Comparison of ENCODE assay signal across 8 cellular contexts in genomic region chr21:44510508-44511218, GRCh38. TPM values are rescaled to one million over a fixed set of nuclear protein-coding genes. Genes with fewer than 3 reads are reported as not detected.
DNase-seq lines count a peak whose midpoint lies in the region; ATAC-seq and TF ChIP-seq lines count a peak whose summit lies in the region.

No MANE protein-coding gene starts in this region.

- ATAC-seq in HG02763 (IDR thresholded peaks at IDR 0.05; ENCODE audit: unreplicated experiment) (no peak), GM19452 (IDR thresholded peaks at IDR 0.05; ENCODE audit: unreplicated experiment) (no peak)

- no peak overlapping the region for H3K27ac ChIP-seq in adrenal gland

- DNase-seq in ELF-1 (ENCODE audit: low read depth, low spot score): peak; percentile 85
- peak; percentile 69 for DNase-seq in NAMALWA (ENCODE audit: low spot score)
- peak; percentile 63 to 77 (median 69) for DNase-seq in T-helper 2 cell
- peak; percentile 33 to 64 (median 52) for DNase-seq in adrenal gland
- DNase-seq in iPS DF 19.7 (ENCODE audit: low read depth, low spot score): peak; percentile 35
- DNase-seq in stimulated activated CD4-positive, alpha-beta T cell treated with anti-CD3 and anti-CD28 coated beads, Interleukin-12 subunit alpha, Interleukin-12 subunit beta, amount 100 ng/mL, for 48 hours (ENCODE audit: low read depth in 2 of 3, low spot score in 1 of 3): peak; percentile 44 to 69 (median 61)

- no peak overlapping the region for H3K4me3 ChIP-seq in adrenal gland

- H3K9me3 ChIP-seq in adrenal gland (replicated peaks in 1 of 3): no peaks in the 10 kb centered on the region

- intact Hi-C loops in adrenal gland (cut with DNase I): loop anchor here (5.0 kb wide), 1 partner anchor 282 kb away; no protein-coding TSS in a partner anchor

- TF ChIP-seq CTCF in adrenal gland (IDR thresholded peaks at IDR 0.05): peak; percentile 61 to 80 (median 74)

- H3K4me1 ChIP-seq in adrenal gland (replicated peaks in 1 of 2): no peaks in the 10 kb centered on the region

- TF ChIP-seq POLR2A in adrenal gland (IDR thresholded peaks at IDR 0.05): no peak

- H3K36me3 ChIP-seq in adrenal gland (replicated peaks in 1 of 2): no peaks in the 10 kb centered on the region

- peaks cover 8% of the 10 kb centered on the region for H3K27me3 ChIP-seq in adrenal gland

- 2 to 41% (median 9%) methylated on average over 4 to 36 of the region's 36 CpGs for WGBS in adrenal gland, 4 donors

RNA-seq across cellular contexts. Expression of gene KRTAP10-1, which starts 29.3 kb away (rescaled TPM):
- not detected for total RNA-seq in adrenal gland
- not detected for polyA plus RNA-seq in adrenal gland

RNA-seq across cellular contexts. Expression of gene KRTAP10-2, which starts 40.6 kb away (rescaled TPM):
- not detected for total RNA-seq in adrenal gland
- polyA plus RNA-seq in adrenal gland: not detected

RNA-seq across cellular contexts. Expression of gene KRTAP10-3, which starts 47.9 kb away (rescaled TPM):
- total RNA-seq in adrenal gland: not detected
- polyA plus RNA-seq in adrenal gland: not detected

RNA-seq across cellular contexts. Expression of gene LRRC3, which starts 55.4 kb away (rescaled TPM):
- total RNA-seq in adrenal gland: 1 to 10 TPM in 7 of 8 donors, under 1 TPM in 1; 0.97 to 3.2 (median 2.3) TPM
- 1 to 10 TPM in 2 of 3 donors, under 1 TPM in 1; 0.97 to 1.9 (median 1.0) TPM for polyA plus RNA-seq in adrenal gland

Comparison
In these comparisons a context has a peak if more than half of its experiments do, and no peak if none do; other contexts are left out.
1. DNase-seq: peak in every context shown above with its lines; median percentile 85 in ELF-1; 69 in NAMALWA; 69 in T-helper 2 cell; 61 in stimulated activated CD4-positive, alpha-beta T cell treated with anti-CD3 and anti-CD28 coated beads, Interleukin-12 subunit alpha, Interleukin-12 subunit beta, amount 100 ng/mL, for 48 hours; 52 in adrenal gland; 35 in iPS DF 19.7.